Comparison of ENCODE assay signal across 1 cellular context in the genomic region with DNA sequence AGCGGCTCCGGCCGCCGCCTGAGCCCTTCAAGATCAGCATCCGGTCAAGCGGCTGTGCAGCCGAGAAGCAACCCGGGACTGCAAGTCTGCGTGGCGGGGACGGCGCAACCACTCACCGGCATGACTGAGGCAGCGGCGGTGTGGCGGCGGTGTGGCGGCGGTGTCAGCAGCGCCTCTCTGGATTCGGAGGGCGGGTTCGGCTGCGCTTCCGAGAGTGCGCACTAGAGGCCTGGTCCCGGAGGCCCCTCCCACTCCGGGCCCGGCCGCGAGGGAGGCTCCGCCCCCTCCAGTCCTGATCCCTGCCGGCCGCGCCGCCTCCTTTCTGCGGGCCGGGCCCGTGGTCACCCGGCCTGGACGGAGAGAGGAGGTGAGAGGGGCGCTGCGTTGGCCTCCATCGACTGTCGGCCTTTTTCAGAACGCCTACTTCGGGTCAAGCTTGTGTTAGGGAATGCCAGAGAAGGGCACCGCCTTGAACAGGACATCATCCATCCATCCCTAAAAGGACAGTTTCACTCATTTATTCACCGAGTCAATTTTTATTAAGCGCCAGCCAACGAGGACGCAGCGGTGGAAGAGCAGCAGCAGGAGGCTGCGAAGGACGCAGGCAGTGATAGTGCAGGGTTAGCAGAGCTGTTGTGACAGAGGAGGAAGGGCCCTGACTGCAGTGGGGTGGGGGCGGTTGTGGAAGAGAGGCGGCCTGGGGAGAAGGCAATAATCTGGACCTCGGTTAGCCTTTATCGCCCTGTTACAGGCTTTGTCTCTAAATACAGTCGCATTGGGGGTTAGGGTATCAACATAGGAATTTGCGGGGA.
TF ChIP-seq lines count a peak whose summit lies in the region.

A gene with protein sequence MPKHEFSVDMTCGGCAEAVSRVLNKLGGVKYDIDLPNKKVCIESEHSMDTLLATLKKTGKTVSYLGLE (minus strand): TSS at position 202 of the 812 bp plus-strand sequence. CDS start 80 bp downstream, at position 122.

TF ChIP-seq in K562, 482 proteins besides CTCF, POLR2A, EP300 and RAD21 (continued from another document and continues in another):
- TF ChIP-seq, protein P1, sequence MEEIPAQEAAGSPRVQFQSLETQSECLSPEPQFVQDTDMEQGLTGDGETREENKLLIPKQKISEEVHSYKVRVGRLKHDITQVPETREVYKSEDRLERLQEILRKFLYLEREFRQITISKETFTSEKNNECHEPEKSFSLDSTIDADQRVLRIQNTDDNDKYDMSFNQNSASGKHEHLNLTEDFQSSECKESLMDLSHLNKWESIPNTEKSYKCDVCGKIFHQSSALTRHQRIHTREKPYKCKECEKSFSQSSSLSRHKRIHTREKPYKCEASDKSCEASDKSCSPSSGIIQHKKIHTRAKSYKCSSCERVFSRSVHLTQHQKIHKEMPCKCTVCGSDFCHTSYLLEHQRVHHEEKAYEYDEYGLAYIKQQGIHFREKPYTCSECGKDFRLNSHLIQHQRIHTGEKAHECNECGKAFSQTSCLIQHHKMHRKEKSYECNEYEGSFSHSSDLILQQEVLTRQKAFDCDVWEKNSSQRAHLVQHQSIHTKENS (CRISPR knock-in tag; IDR thresholded peaks at IDR 0.05): no peak
- TF ChIP-seq SRSF7 (optimal IDR thresholded peaks at IDR 0.05; ENCODE audit: low read depth, low read length) (no peak), KDM5B (IDR thresholded peaks at IDR 0.05; ENCODE audit: insufficient replicate concordance, low read depth, low read length) (peak; percentile 91), ZNF609 (CRISPR knock-in tag; IDR thresholded peaks at IDR 0.05; ENCODE audit: borderline replicate concordance) (no peak), ZFPM2 (CRISPR knock-in tag; IDR thresholded peaks at IDR 0.05) (no peak), GMEB1 (CRISPR knock-in tag; IDR thresholded peaks at IDR 0.05) (no peak), ZBTB1 (CRISPR knock-in tag; IDR thresholded peaks at IDR 0.05; ENCODE audit: borderline replicate concordance, low read depth) (peak; percentile 64; the same call in 1 of the 2 replicates), RERE (CRISPR knock-in tag; IDR thresholded peaks at IDR 0.05; ENCODE audit: borderline replicate concordance) (no peak), ZFP1 (CRISPR knock-in tag; IDR thresholded peaks at IDR 0.05) (no peak), HMGXB4 (CRISPR knock-in tag; IDR thresholded peaks at IDR 0.05) (no peak), PML (IDR thresholded peaks at IDR 0.05; ENCODE audit: low read length) (peak; percentile 72; the same call in 1 of the 2 replicates), ZNF431 (CRISPR knock-in tag; IDR thresholded peaks at IDR 0.05) (no peak), TAF15 (IDR thresholded peaks at IDR 0.05; ENCODE audit: low read depth, low read length) (no peak), BACH1 (tag; IDR thresholded peaks at IDR 0.05) (no peak), CLOCK (CRISPR knock-in tag; IDR thresholded peaks at IDR 0.05; ENCODE audit: borderline replicate concordance) (no peak), CREBBP (IDR thresholded peaks at IDR 0.05; ENCODE audit: low read depth, low read length) (no peak), ATF7 (IDR thresholded peaks at IDR 0.05) (peak; percentile 67), TFAM (CRISPR knock-in tag; conservative IDR thresholded peaks at IDR 0.05) (no peak), ELF1 (tag; IDR thresholded peaks at IDR 0.05) (peak; percentile 68; the same call in 1 of the 2 replicates), ZNF644 (tag; IDR thresholded peaks at IDR 0.05; ENCODE audit: low read depth) (no peak)
- TF ChIP-seq, protein P2, sequence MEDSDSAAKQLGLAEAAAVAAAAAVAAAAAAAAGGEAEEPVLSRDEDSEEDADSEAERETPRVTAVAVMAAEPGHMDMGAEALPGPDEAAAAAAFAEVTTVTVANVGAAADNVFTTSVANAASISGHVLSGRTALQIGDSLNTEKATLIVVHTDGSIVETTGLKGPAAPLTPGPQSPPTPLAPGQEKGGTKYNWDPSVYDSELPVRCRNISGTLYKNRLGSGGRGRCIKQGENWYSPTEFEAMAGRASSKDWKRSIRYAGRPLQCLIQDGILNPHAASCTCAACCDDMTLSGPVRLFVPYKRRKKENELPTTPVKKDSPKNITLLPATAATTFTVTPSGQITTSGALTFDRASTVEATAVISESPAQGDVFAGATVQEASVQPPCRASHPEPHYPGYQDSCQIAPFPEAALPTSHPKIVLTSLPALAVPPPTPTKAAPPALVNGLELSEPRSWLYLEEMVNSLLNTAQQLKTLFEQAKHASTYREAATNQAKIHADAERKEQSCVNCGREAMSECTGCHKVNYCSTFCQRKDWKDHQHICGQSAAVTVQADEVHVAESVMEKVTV (CRISPR knock-in tag; IDR thresholded peaks at IDR 0.05): no peak
- TF ChIP-seq, protein P3, sequence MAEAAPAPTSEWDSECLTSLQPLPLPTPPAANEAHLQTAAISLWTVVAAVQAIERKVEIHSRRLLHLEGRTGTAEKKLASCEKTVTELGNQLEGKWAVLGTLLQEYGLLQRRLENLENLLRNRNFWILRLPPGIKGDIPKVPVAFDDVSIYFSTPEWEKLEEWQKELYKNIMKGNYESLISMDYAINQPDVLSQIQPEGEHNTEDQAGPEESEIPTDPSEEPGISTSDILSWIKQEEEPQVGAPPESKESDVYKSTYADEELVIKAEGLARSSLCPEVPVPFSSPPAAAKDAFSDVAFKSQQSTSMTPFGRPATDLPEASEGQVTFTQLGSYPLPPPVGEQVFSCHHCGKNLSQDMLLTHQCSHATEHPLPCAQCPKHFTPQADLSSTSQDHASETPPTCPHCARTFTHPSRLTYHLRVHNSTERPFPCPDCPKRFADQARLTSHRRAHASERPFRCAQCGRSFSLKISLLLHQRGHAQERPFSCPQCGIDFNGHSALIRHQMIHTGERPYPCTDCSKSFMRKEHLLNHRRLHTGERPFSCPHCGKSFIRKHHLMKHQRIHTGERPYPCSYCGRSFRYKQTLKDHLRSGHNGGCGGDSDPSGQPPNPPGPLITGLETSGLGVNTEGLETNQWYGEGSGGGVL (CRISPR knock-in tag; IDR thresholded peaks at IDR 0.05): no peak
